28 cellular contexts compared by ENCODE assay signal in the genomic region with DNA sequence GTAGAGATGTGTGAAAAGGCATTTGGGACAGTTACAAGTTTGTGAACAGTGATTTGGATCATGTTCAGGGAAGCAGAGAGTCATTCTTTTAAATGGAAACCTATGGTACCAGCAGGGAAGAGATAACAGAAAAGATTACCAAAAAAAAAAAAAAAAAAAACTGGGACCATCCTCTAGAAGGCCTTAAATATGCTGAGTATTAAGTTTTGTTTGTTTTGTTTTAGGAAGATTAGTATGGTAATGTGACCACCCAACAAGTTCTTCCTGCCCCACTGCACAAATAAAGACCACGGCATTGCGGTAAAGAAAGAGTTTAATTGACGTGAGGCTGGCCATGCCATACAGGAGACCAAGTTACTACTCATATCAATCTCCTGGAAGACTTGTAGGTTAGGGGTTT.
DNase-seq lines count a peak whose midpoint lies in the region; ATAC-seq, FAIRE-seq and TF ChIP-seq lines count a peak whose summit lies in the region.
"Had no signal": no experiment of that assay in that cellular context is flagged by ENCODE, and none has a peak within 500 bp of the region (broad histone marks: within the 10 kb centered on the region; RNA-seq: fewer than 3 reads in every experiment).

No MANE protein-coding gene starts in this region.

- H3K27me3 Mint-ChIP-seq in activated CD4-positive, alpha-beta T cell treated with anti-CD3 and anti-CD28 coated beads, Interleukin-2, amount 10 ng/mL, durations not matched to agents 7 days and 5 days = no peaks in the 10 kb centered on the region
- H3K27me3 Mint-ChIP-seq: CD4-positive, alpha-beta T cell had no signal

- H2AFZ ChIP-seq in HepG2 (ENCODE audit: low read length) = no peak overlapping the region
- H2AFZ ChIP-seq: GM23248 had no signal

- intact Hi-C loops in HepG2 (cut with micrococcal nuclease; ENCODE audit: unreplicated experiment) (no loop called here), right lobe of liver (cut with DNase I) (no loop called here)

- DNase-seq in HepG2 (ENCODE audit: low spot score) (no peak), right lobe of liver (no peak), GF-D8 (lab: John Stamatoyannopoulos, UW) (no peak), HuH-7 (ENCODE audit: low spot score) (no peak)
- no peak for DNase-seq in activated CD4-positive, alpha-beta T cell treated with anti-CD3 and anti-CD28 coated beads, Interleukin-2, amount 10 ng/mL, durations not matched to agents 7 days and 5 days
- DNase-seq in activated CD4-positive, CD25-positive, alpha-beta regulatory T cell treated with anti-CD3 and anti-CD28 coated beads, Interleukin-2, amount 50 U/mL, for 72 hours = no peak
- DNase-seq: ACHN; AML-193; BE2C; CD4-positive, alpha-beta T cell; CD8-positive, alpha-beta memory T cell; DMS 273 treated with DMSO at 0.1 percent for 48 hours; DMS79; EL; GDM1; GM23248; HCEC 1CT had no signal

- peaks cover 70% of the 10 kb centered on the region for H3K9me3 ChIP-seq in HepG2 (ENCODE audit: low read length)
- no peaks in the 10 kb centered on the region for H3K9me3 ChIP-seq in right lobe of liver
- H3K9me3 ChIP-seq in HUES64 (ENCODE audit: insufficient read depth, low read depth, low read length) = no peaks in the 10 kb centered on the region
- H3K9me3 ChIP-seq in iPS-15b (ENCODE audit: control insufficient read depth, insufficient read depth, low read length) = no peaks in the 10 kb centered on the region
- H3K9me3 ChIP-seq: BE2C; BLaER1 treated with 17β-estradiol and CSF1 and Interleukin-3, amounts not matched to agents 10 nM and 100 nM had no signal

- in situ Hi-C loops in HepG2 (cut with HindIII; ENCODE audit: extremely low pct_ligation_motif_present, low pct_unique_long_range_greater_than_20kb) = no loop called here

- no peaks in the 10 kb centered on the region for H4K20me1 ChIP-seq in HepG2 (ENCODE audit: insufficient read depth, low read length)
- H4K20me1 ChIP-seq: BLaER1 treated with 17β-estradiol and CSF1 and Interleukin-3, amounts not matched to agents 10 nM and 100 nM had no signal

- CTCF ChIA-PET in HepG2 (lab: Yijun Ruan, JAX; ENCODE audit: low intra/inter-chr PET ratio, low total read pairs) = no interaction called here
- CTCF ChIA-PET in activated CD4-positive, alpha-beta T cell treated with anti-CD3 and anti-CD28 coated beads, Interleukin-2, amount 10 ng/mL, durations not matched to agents 7 days and 5 days (lab: Charles Lee) = no interaction called here

- no peak for FAIRE-seq in HepG2 (lab: Jason Lieb, UNC)
- FAIRE-seq: A204.1, D721Med, GM12891, GM18507, GM19239, H54 had no signal

- no peaks in the 10 kb centered on the region for H3K4me1 Mint-ChIP-seq in activated CD4-positive, alpha-beta T cell treated with anti-CD3 and anti-CD28 coated beads, Interleukin-2, amount 10 ng/mL, durations not matched to agents 7 days and 5 days
- H3K4me1 Mint-ChIP-seq: CD14-positive monocyte; CD8-positive, alpha-beta memory T cell had no signal

- H3K27me3 ChIP-seq in HepG2 (ENCODE audit: control insufficient read depth in 1 of 2, insufficient read depth in 2 of 2, low read length in 2 of 2) (no peaks in the 10 kb centered on the region), right lobe of liver (no peaks in the 10 kb centered on the region), HUES64 (ENCODE audit: insufficient read depth, low read length) (no peaks in the 10 kb centered on the region), iPS-15b (ENCODE audit: control insufficient read depth, insufficient read depth, low read length) (no peaks in the 10 kb centered on the region)
- H3K27me3 ChIP-seq: BE2C; BLaER1 treated with 17β-estradiol and CSF1 and Interleukin-3, amounts not matched to agents 10 nM and 100 nM had no signal

- POLR2A ChIA-PET in HepG2 (lab: Yijun Ruan, JAX) = no interaction called here
- POLR2A ChIA-PET in activated CD4-positive, alpha-beta T cell treated with anti-CD3 and anti-CD28 coated beads, Interleukin-2, amount 10 ng/mL, durations not matched to agents 7 days and 5 days (lab: Charles Lee) = no interaction called here

- H3K4me1 ChIP-seq in HepG2 (ENCODE audit: insufficient read depth, low read length) (no peaks in the 10 kb centered on the region), right lobe of liver (no peaks in the 10 kb centered on the region), HUES64 (ENCODE audit: insufficient read depth, low read length) (peaks cover 15% of the 10 kb centered on the region; the same call in 1 of the 2 replicates), iPS-15b (ENCODE audit: control insufficient read depth, insufficient read depth, low read length) (peaks cover 6% of the 10 kb centered on the region)
- H3K4me1 ChIP-seq: BE2C; BLaER1 treated with 17β-estradiol and CSF1 and Interleukin-3, amounts not matched to agents 10 nM and 100 nM had no signal

- TF ChIP-seq EP300 in HepG2 (IDR thresholded peaks at IDR 0.05; ENCODE audit: low read depth in 2 of 2, low read length in 2 of 2) (no peak), HepG2 (CRISPR knock-in tag; IDR thresholded peaks at IDR 0.05; ENCODE audit: borderline replicate concordance) (no peak)

- H3K27ac ChIP-seq in HepG2 (ENCODE audit: extremely low read length, insufficient read depth, low read length) = no peak overlapping the region
- H3K27ac ChIP-seq in right lobe of liver = no peak overlapping the region
- H3K27ac ChIP-seq in HUES64 (ENCODE audit: low read depth, low read length) = peak overlapping the region; percentile 73; the same call in 1 of the 2 replicates
- H3K27ac ChIP-seq: 22Rv1; BLaER1 treated with 17β-estradiol and CSF1 and Interleukin-3, amounts not matched to agents 10 nM and 100 nM; GM23248 had no signal

- H3K9ac ChIP-seq in HepG2 (ENCODE audit: insufficient read depth, low read depth, low read length) = no peak overlapping the region
- no peak overlapping the region for H3K9ac ChIP-seq in HUES64 (ENCODE audit: low read depth, low read length)
- H3K9ac ChIP-seq in iPS-15b (ENCODE audit: low read depth, low read length) = no peak overlapping the region
- H3K9ac ChIP-seq: BLaER1 treated with 17β-estradiol and CSF1 and Interleukin-3, amounts not matched to agents 10 nM and 100 nM; GM23248 had no signal

- BruUV-seq in HepG2 (replicated peaks; lab: Mats Ljungman, UMichigan) = no TSS peak

- no peak overlapping the region for H3K27ac Mint-ChIP-seq in activated CD4-positive, alpha-beta T cell treated with anti-CD3 and anti-CD28 coated beads, Interleukin-2, amount 10 ng/mL, durations not matched to agents 7 days and 5 days
- H3K27ac Mint-ChIP-seq: CD14-positive monocyte; CD4-positive, alpha-beta T cell; CD8-positive, alpha-beta memory T cell had no signal

- no peak overlapping the region for H3K4me2 ChIP-seq in HepG2 (ENCODE audit: low read depth, low read length)
- H3K4me2 ChIP-seq: BLaER1 treated with 17β-estradiol and CSF1 and Interleukin-3, amounts not matched to agents 10 nM and 100 nM had no signal

- no peak overlapping the region for H3K4me3 Mint-ChIP-seq in activated CD4-positive, alpha-beta T cell treated with anti-CD3 and anti-CD28 coated beads, Interleukin-2, amount 10 ng/mL, durations not matched to agents 7 days and 5 days
- H3K4me3 Mint-ChIP-seq: CD14-positive monocyte; CD4-positive, alpha-beta T cell; CD8-positive, alpha-beta memory T cell had no signal

- WGBS in HepG2 (ENCODE audit: low lambda C conversion rate) = 47% methylated on average over 3 of the region's 3 CpGs
- WGBS in right lobe of liver (ENCODE audit: insufficient coverage, low coverage, low lambda C conversion rate, missing lambda C conversion rate) = 93% methylated on average over 3 of the region's 3 CpGs
- 84% methylated on average over 3 of the region's 3 CpGs for WGBS in HUES64

- H3K4me3 ChIP-seq in HepG2 (replicated peaks in 1 of 3; ENCODE audit: insufficient read depth in 1 of 3, low read depth in 2 of 3, low read length in 3 of 3) (no peak overlapping the region), right lobe of liver (no peak overlapping the region), HUES64 (ENCODE audit: low read length) (no peak overlapping the region; the same call in 1 of the 2 replicates), iPS-15b (ENCODE audit: low read depth, low read length) (peak overlapping the region; percentile 4)
- H3K4me3 ChIP-seq: BLaER1 treated with 17β-estradiol and CSF1 and Interleukin-3, amounts not matched to agents 10 nM and 100 nM; GM23248 had no signal

- H3K9me3 Mint-ChIP-seq in activated CD4-positive, alpha-beta T cell treated with anti-CD3 and anti-CD28 coated beads, Interleukin-2, amount 10 ng/mL, durations not matched to agents 7 days and 5 days = peaks cover 5% of the 10 kb centered on the region

- no peak for TF ChIP-seq CTCF in HepG2 (CRISPR knock-in tag; IDR thresholded peaks at IDR 0.05)
- TF ChIP-seq CTCF in right lobe of liver (IDR thresholded peaks at IDR 0.05) = no peak

- no peaks in the 10 kb centered on the region for H3K79me2 ChIP-seq in HepG2 (ENCODE audit: insufficient read depth, low read length)

- TF ChIP-seq RAD21 in HepG2 (CRISPR knock-in tag; IDR thresholded peaks at IDR 0.05) = no peak

- H3K36me3 Mint-ChIP-seq in activated CD4-positive, alpha-beta T cell treated with anti-CD3 and anti-CD28 coated beads, Interleukin-2, amount 10 ng/mL, durations not matched to agents 7 days and 5 days (ENCODE audit: low read depth) = no peaks in the 10 kb centered on the region
- H3K36me3 Mint-ChIP-seq: CD14-positive monocyte; CD8-positive, alpha-beta memory T cell had no signal

- H3K36me3 ChIP-seq in HepG2 (replicated peaks in 1 of 2; ENCODE audit: control insufficient read depth in 1 of 2, insufficient read depth in 2 of 2, low read length in 2 of 2) (no peaks in the 10 kb centered on the region), right lobe of liver (no peaks in the 10 kb centered on the region), HUES64 (ENCODE audit: insufficient read depth, low read length) (no peaks in the 10 kb centered on the region), iPS-15b (ENCODE audit: control insufficient read depth, insufficient read depth, low read length) (no peaks in the 10 kb centered on the region)
- H3K36me3 ChIP-seq: BE2C; BLaER1 treated with 17β-estradiol and CSF1 and Interleukin-3, amounts not matched to agents 10 nM and 100 nM had no signal

- no peak for TF ChIP-seq POLR2A in HepG2 (IDR thresholded peaks at IDR 0.05; ENCODE audit: insufficient read depth in 1 of 2, low read depth in 2 of 2, low read length in 2 of 2)
- no peak for TF ChIP-seq POLR2A in right lobe of liver (IDR thresholded peaks at IDR 0.05)

- ATAC-seq in HepG2 (no peak), right lobe of liver (no peak)

TF ChIP-seq in HepG2, 621 proteins besides CTCF, POLR2A, EP300 and RAD21 (continues in another document):
- TF ChIP-seq MAFK (conservative IDR thresholded peaks at IDR 0.05 in 1 of 2, IDR thresholded peaks at IDR 0.05 in 1 of 2; ENCODE audit: low read length in 2 of 2) (peak; percentile 65 to 78), MAFF (IDR thresholded peaks at IDR 0.05; ENCODE audit: low read depth, low read length) (peak; percentile 51; the same call in 1 of the 2 replicates)
